ENCODE assay signal across 28 cellular contexts in genomic region chr2:225290723-225291400, GRCh38.
"Had no signal": no experiment of that assay in that cellular context is flagged by ENCODE, and none has a peak within 500 bp of the region (broad histone marks: within the 10 kb centered on the region; RNA-seq: fewer than 3 reads in every experiment).

No MANE protein-coding gene starts in this region.

- H3K27ac ChIP-seq: body of pancreas, epithelial cell of prostate, esophagus squamous epithelium, gastroesophageal sphincter had no signal

- DNase-seq: activated CD4-positive, alpha-beta memory T cell treated with anti-CD3 and anti-CD28 coated beads, Interleukin-2, amount 10 ng/mL, durations not matched to agents 7 days and 5 days; activated CD4-positive, alpha-beta T cell treated with anti-CD3 and anti-CD28 coated beads for 36 hours; activated CD4-positive, alpha-beta T cell treated with anti-CD3 and anti-CD28 coated beads, Interleukin-2, amount 10 ng/mL, durations not matched to agents 7 days and 5 days; activated CD4-positive, alpha-beta T cell treated with anti-CD3 and anti-CD28 coated beads, Interleukin-2, amount 50 U/mL, for 4 hours; activated CD4-positive, CD25-positive, alpha-beta regulatory T cell; activated CD4-positive, CD25-positive, alpha-beta regulatory T cell treated with anti-CD3 and anti-CD28 coated beads, Interleukin-2, amount 50 U/mL, for 72 hours; activated CD8-positive, alpha-beta memory T cell treated with anti-CD3 and anti-CD28 coated beads, Interleukin-2, amount 50 U/mL, for 48 hours; activated gamma-delta T cell; activated naive CD4-positive, alpha-beta T cell treated with anti-CD3 and anti-CD28 coated beads, Interleukin-2, amount 50 U/mL, for 16 hours; activated naive CD4-positive, alpha-beta T cell treated with Interleukin-2 at 50 U/mL for 16 hours; activated T-cell treated with anti-CD3 and anti-CD28 coated beads for 4 hours; activated T-cell treated with anti-CD3 and anti-CD28 coated beads, Interleukin-2, amount 50 U/mL, for 24 hours; activated T-cell treated with anti-CD3 and anti-CD28 coated beads, Interleukin-2, amount 50 U/mL, for 72 hours; amniotic stem cell; anterior cingulate cortex; body of pancreas; caudate nucleus; cortex of kidney; dermis blood vessel endothelial cell; effector CD8-positive, alpha-beta T cell; esophagus squamous epithelium; foreskin melanocyte; head of caudate nucleus; T-helper 1 cell; T-helper 17 cell; T1000 had no signal

- H3K36me3 ChIP-seq: esophagus squamous epithelium, gastroesophageal sphincter had no signal

- H3K4me1 ChIP-seq: body of pancreas, esophagus squamous epithelium, gastroesophageal sphincter had no signal

- H3K27me3 ChIP-seq: body of pancreas, esophagus squamous epithelium, gastroesophageal sphincter had no signal

- H3K4me3 ChIP-seq: body of pancreas, esophagus squamous epithelium, gastroesophageal sphincter had no signal

- H3K9me3 ChIP-seq: body of pancreas had no signal
